ENCODE assay signal across 19 cellular contexts in genomic region chr7:67825356-67825755, GRCh38.
"Had no signal": no experiment of that assay in that cellular context is flagged by ENCODE, and none has a peak within 500 bp of the region (broad histone marks: within the 10 kb centered on the region; RNA-seq: fewer than 3 reads in every experiment).

No MANE protein-coding gene starts in this region.

- H3K4me3 ChIP-seq: SJSA1, SK-N-MC had no signal

- H3K27me3 ChIP-seq: SJSA1 had no signal

- H3K36me3 ChIP-seq: SJSA1 had no signal

- H3K27ac ChIP-seq: SJSA1, SK-N-MC had no signal

- DNase-seq: IMR-90, Karpas-422, KG1, MM.1S, NCI-H1092 treated with DMSO at 0.1 percent for 48 hours, NCI-H1436, NCI-H187, NCI-H2029, NCI-H2081 treated with DMSO at 0.1 percent for 48 hours, NCI-H2227 treated with DMSO at 0.1 percent for 48 hours, NCI-H524, NCI-H526 treated with DMSO at 0.1 percent for 48 hours, NCI-H774, Right ventricle myocardium superior, RPMI8226, SIG-M5 had no signal

- H3K4me1 ChIP-seq: SJSA1 had no signal

- ATAC-seq: HepG2 had no signal
